ENCODE assay signal across 8 cellular contexts in the genomic region with DNA sequence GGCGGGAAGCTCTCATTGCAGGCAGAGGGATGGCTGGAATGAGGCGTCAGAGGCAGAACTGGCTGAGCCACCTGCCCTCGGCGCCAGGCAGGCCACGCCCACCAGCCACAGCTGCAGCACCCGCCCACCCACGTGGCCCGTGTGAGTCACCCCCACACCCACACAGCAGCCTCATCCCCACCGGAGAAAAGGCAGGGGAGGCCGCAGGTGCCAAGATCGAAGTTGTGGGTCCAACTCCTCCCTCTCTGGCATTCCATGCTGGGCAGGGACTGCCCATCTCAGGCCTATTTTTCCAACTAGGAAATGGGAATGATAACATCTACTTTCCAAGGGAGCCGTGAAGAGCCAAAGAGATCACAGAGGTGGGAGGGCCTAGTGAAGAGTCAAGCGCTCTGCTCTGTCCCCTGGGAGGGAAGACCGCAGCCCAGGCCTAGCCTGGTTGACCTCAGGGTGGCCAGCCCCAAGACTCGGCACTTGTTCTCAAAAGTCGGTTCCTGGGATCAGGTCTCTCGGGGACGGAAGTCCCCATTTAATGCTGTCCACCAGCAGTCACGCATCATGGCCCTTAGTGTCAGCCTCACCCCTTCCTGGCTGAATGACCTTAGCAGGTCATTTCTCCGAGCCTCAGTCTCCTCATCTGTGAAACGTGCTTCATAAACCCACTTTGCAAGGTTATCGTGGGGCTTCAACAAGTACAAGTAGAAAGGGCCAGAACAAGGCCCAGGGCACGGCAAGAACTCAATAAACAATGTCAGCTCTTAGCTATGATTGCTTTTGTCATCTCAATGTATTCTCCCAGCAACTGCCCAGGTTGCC. TPM values are rescaled to one million over a fixed set of nuclear protein-coding genes. Genes with fewer than 3 reads are reported as not detected.
DNase-seq lines count a peak whose midpoint lies in the region; ATAC-seq and TF ChIP-seq lines count a peak whose summit lies in the region.

A gene (minus strand): TSS at position 45 of the 816 bp plus-strand sequence. CDS start 2,962 bp downstream, outside the sequence.

- ATAC-seq in body of pancreas (peak; percentile 67), GM18520 (IDR thresholded peaks at IDR 0.05; ENCODE audit: unreplicated experiment) (no peak)

- intact Hi-C loops in body of pancreas (cut with DNase I): no loop called here

- TF ChIP-seq CTCF in HFFc6 (IDR thresholded peaks at IDR 0.05) (no peak), body of pancreas (IDR thresholded peaks at IDR 0.05) (no peak), parathyroid adenoma (IDR thresholded peaks at IDR 0.05) (no peak)

- H3K4me3 Mint-ChIP-seq in HFFc6: no peak within 1 kb of the TSS

- 42 to 63% methylated on average over 12 to 20 of the region's 23 CpGs for WGBS in body of pancreas, 2 donors

- no peak within 1 kb of the TSS for H3K4me3 ChIP-seq in body of pancreas
- H3K4me3 ChIP-seq in parathyroid adenoma (ENCODE audit: low read depth, low read length): peak within 1 kb of the TSS; percentile 9

- H3K9me3 ChIP-seq in body of pancreas (no peaks in the 10 kb centered on the region), parathyroid adenoma (ENCODE audit: control insufficient read depth, low read length) (no peaks in the 10 kb centered on the region)

- no peak within 1 kb of the TSS for H3K9ac ChIP-seq in parathyroid adenoma

- H3K27me3 ChIP-seq in body of pancreas (no peaks in the 10 kb centered on the region), parathyroid adenoma (ENCODE audit: control insufficient read depth, insufficient read depth, low read length) (no peaks in the 10 kb centered on the region)

- peak within 1 kb of the TSS; percentile 40; the same call in 1 of the 2 replicates for H3K27ac Mint-ChIP-seq in HFFc6

- H3K9me3 Mint-ChIP-seq in HFFc6: no peaks in the 10 kb centered on the region

- peaks cover 8% of the 10 kb centered on the region for H3K27me3 Mint-ChIP-seq in HFFc6 (ENCODE audit: insufficient read depth)

- no peak for TF ChIP-seq POLR2A in body of pancreas (IDR thresholded peaks at IDR 0.05)

- no peak within 1 kb of the TSS for H3K27ac ChIP-seq in body of pancreas
- no peak within 1 kb of the TSS for H3K27ac ChIP-seq in parathyroid adenoma

- peak; percentile 67 for DNase-seq in COLO668 (lab: John Stamatoyannopoulos, UW; ENCODE audit: unreplicated experiment)
- DNase-seq in HFFc6: no peak
- peak; percentile 57 for DNase-seq in T follicular helper cell (ENCODE audit: low read depth)
- DNase-seq in body of pancreas: peak; percentile 47 to 85 (median 68)
- DNase-seq in SHP77 treated with DMSO at 0.1 percent for 48 hours (lab: John Stamatoyannopoulos, UW): no peak
- DNase-seq in amniotic stem cell (lab: John Stamatoyannopoulos, UW): no peak

- H3K36me3 ChIP-seq in body of pancreas (replicated peaks in 1 of 2; ENCODE audit: insufficient read depth in 1 of 2, low read depth in 2 of 2): no peaks in the 10 kb centered on the region
- no peaks in the 10 kb centered on the region for H3K36me3 ChIP-seq in parathyroid adenoma (ENCODE audit: control insufficient read depth, insufficient read depth, low read length)

- no peaks in the 10 kb centered on the region for H3K79me2 ChIP-seq in parathyroid adenoma

- peak within 1 kb of the TSS; percentile 73 for H2AFZ ChIP-seq in parathyroid adenoma

- H3K4me1 Mint-ChIP-seq in HFFc6 (ENCODE audit: low read depth): peaks cover 14% of the 10 kb centered on the region; the same call in 1 of the 2 replicates

- peak within 1 kb of the TSS; percentile 26 for H3K4me2 ChIP-seq in parathyroid adenoma (ENCODE audit: low read length)

- H3K4me1 ChIP-seq in body of pancreas (peaks cover 5% of the 10 kb centered on the region), parathyroid adenoma (no peaks in the 10 kb centered on the region)

- H3K36me3 Mint-ChIP-seq in HFFc6 (ENCODE audit: low read depth): no peaks in the 10 kb centered on the region

RNA-seq across cellular contexts. Expression of the gene that starts here (rescaled TPM):
- total RNA-seq in HFFc6 (2021; fragmentation: NEBNext Ultra II Directional; extraction: Animal tissue kit (Norgen Biotek cat#: 25700)): under 1 TPM in 5 of 6 experiments, not detected in 1; 0.07 to 0.66 (median 0.43) TPM
- under 1 TPM in 1 of 2 donors, not detected in 1; 0.33 TPM for total RNA-seq in body of pancreas

Comparison
In these comparisons a context has a peak if more than half of its experiments do, and no peak if none do; other contexts are left out.
1. Peak in DNase-seq and ATAC-seq in body of pancreas; RNA of the gene not detected or under 1 TPM.
2. DNase-seq: peak in COLO668 (single experiment) and T follicular helper cell (single experiment); none in HFFc6 (single experiment), SHP77 treated with DMSO at 0.1 percent for 48 hours (single experiment) and amniotic stem cell (single experiment).